1 cellular context compared by ENCODE assay signal in the genomic region with DNA sequence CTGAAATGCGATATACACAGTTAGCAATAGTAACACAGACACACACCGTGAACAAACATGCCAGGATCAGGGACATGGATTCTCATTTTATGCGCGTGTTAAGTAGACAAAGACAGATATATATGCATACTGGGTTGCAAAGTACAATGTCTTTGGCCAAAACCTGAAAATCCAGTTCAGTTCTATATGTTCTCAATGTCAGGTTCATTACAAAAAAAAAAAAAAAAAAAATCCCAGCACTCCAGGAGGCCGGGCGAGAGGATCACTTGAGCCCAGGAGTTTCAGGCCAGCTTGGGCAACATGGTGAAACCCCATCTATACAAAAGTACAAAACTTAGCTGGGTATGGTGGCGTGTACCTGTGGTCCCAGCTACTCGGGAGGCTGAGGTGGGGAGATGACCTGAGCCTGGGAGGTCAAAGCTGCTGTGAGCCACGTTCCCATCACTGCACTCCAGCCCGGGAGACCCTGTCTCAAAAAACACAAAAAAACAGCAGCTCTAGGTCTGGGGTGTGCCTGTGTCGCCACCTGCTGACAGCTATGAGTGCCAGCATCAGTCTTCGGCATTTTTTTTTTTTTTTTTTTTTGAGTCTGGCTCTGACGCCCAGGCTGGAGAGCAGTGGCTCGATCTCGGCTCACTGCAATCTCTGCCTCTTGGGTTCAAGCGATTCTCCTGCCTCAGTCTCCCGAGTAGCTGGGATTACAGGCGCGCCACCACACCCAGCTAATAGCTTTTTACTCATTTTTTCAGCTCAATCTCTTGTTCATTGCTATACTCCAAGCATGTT.
TF ChIP-seq lines count a peak whose summit lies in the region.

No MANE protein-coding gene starts in this region.

TF ChIP-seq in HepG2, 621 proteins besides CTCF, POLR2A, EP300 and RAD21 (continued from another document):
- TF ChIP-seq, protein P1, sequence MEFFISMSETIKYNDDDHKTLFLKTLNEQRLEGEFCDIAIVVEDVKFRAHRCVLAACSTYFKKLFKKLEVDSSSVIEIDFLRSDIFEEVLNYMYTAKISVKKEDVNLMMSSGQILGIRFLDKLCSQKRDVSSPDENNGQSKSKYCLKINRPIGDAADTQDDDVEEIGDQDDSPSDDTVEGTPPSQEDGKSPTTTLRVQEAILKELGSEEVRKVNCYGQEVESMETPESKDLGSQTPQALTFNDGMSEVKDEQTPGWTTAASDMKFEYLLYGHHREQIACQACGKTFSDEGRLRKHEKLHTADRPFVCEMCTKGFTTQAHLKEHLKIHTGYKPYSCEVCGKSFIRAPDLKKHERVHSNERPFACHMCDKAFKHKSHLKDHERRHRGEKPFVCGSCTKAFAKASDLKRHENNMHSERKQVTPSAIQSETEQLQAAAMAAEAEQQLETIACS (CRISPR knock-in tag; IDR thresholded peaks at IDR 0.05), result no peak
- TF ChIP-seq, protein P2, sequence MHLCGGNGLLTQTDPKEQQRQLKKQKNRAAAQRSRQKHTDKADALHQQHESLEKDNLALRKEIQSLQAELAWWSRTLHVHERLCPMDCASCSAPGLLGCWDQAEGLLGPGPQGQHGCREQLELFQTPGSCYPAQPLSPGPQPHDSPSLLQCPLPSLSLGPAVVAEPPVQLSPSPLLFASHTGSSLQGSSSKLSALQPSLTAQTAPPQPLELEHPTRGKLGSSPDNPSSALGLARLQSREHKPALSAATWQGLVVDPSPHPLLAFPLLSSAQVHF (CRISPR knock-in tag; IDR thresholded peaks at IDR 0.05), result no peak
- TF ChIP-seq TRIM24 (CRISPR knock-in tag; IDR thresholded peaks at IDR 0.05) (no peak), ZNF501 (CRISPR knock-in tag; IDR thresholded peaks at IDR 0.05) (0 out of 2 replicates have a peak, but pooled peaks have one; percentile 34), ZNF570 (CRISPR knock-in tag; IDR thresholded peaks at IDR 0.05; ENCODE audit: borderline replicate concordance) (no peak), ZNF556 (CRISPR knock-in tag; IDR thresholded peaks at IDR 0.05; ENCODE audit: borderline replicate concordance) (no peak), SIN3A (IDR thresholded peaks at IDR 0.05; ENCODE audit: borderline replicate concordance, low read depth, low read length) (no peak), ZNF761 (CRISPR knock-in tag; conservative IDR thresholded peaks at IDR 0.05) (no peak), ZNF7 (CRISPR knock-in tag; IDR thresholded peaks at IDR 0.05) (no peak), TGIF2 (CRISPR knock-in tag; IDR thresholded peaks at IDR 0.05) (no peak), ZNF792 (CRISPR knock-in tag; IDR thresholded peaks at IDR 0.05) (no peak), KLF16 (CRISPR knock-in tag; IDR thresholded peaks at IDR 0.05) (no peak), GTF3A (CRISPR knock-in tag; conservative IDR thresholded peaks at IDR 0.05) (no peak), ZMAT3 (CRISPR knock-in tag; conservative IDR thresholded peaks at IDR 0.05) (no peak)
- TF ChIP-seq, protein P3, sequence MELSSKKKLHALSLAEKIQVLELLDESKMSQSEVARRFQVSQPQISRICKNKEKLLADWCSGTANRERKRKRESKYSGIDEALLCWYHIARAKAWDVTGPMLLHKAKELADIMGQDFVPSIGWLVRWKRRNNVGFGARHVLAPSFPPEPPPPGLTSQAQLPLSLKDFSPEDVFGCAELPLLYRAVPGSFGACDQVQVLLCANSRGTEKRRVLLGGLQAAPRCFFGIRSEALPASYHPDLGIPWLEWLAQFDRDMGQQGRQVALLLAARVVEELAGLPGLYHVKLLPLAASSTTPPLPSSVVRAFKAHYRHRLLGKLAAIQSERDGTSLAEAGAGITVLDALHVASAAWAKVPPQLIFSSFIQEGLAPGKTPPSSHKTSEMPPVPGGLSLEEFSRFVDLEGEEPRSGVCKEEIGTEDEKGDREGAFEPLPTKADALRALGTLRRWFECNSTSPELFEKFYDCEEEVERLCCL (CRISPR knock-in tag; IDR thresholded peaks at IDR 0.05; ENCODE audit: borderline replicate concordance), result no peak
- TF ChIP-seq, protein P4, sequence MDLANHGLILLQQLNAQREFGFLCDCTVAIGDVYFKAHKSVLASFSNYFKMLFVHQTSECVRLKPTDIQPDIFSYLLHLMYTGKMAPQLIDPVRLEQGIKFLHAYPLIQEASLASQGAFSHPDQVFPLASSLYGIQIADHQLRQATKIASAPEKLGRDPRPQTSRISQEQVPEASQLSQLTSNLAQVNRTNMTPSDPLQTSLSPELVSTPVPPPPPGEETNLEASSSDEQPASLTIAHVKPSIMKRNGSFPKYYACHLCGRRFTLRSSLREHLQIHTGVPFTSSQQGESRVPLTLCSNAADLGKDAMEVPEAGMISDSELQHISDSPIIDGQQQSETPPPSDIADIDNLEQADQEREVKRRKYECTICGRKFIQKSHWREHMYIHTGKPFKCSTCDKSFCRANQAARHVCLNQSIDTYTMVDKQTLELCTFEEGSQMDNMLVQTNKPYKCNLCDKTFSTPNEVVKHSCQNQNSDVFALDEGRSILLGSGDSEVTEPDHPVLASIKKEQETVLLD (CRISPR knock-in tag; IDR thresholded peaks at IDR 0.05; ENCODE audit: low read depth), result no peak
- TF ChIP-seq, protein P5, sequence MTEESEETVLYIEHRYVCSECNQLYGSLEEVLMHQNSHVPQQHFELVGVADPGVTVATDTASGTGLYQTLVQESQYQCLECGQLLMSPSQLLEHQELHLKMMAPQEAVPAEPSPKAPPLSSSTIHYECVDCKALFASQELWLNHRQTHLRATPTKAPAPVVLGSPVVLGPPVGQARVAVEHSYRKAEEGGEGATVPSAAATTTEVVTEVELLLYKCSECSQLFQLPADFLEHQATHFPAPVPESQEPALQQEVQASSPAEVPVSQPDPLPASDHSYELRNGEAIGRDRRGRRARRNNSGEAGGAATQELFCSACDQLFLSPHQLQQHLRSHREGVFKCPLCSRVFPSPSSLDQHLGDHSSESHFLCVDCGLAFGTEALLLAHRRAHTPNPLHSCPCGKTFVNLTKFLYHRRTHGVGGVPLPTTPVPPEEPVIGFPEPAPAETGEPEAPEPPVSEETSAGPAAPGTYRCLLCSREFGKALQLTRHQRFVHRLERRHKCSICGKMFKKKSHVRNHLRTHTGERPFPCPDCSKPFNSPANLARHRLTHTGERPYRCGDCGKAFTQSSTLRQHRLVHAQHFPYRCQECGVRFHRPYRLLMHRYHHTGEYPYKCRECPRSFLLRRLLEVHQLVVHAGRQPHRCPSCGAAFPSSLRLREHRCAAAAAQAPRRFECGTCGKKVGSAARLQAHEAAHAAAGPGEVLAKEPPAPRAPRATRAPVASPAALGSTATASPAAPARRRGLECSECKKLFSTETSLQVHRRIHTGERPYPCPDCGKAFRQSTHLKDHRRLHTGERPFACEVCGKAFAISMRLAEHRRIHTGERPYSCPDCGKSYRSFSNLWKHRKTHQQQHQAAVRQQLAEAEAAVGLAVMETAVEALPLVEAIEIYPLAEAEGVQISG (CRISPR knock-in tag; IDR thresholded peaks at IDR 0.05), result 0 out of 2 replicates have a peak, but pooled peaks have one; percentile 13
- TF ChIP-seq, protein P6, sequence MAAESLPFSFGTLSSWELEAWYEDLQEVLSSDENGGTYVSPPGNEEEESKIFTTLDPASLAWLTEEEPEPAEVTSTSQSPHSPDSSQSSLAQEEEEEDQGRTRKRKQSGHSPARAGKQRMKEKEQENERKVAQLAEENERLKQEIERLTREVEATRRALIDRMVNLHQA (CRISPR knock-in tag; IDR thresholded peaks at IDR 0.05), result no peak
- TF ChIP-seq, protein P7, sequence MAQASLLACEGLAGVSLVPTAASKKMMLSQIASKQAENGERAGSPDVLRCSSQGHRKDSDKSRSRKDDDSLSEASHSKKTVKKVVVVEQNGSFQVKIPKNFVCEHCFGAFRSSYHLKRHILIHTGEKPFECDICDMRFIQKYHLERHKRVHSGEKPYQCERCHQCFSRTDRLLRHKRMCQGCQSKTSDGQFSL (CRISPR knock-in tag; IDR thresholded peaks at IDR 0.05), result no peak
